Comparison of ENCODE assay signal across 9 cellular contexts in genomic region chr2:219252900-219253752, GRCh38. TPM values are rescaled to one million over a fixed set of nuclear protein-coding genes. Genes with fewer than 3 reads are reported as not detected.
DNase-seq lines count a peak whose midpoint lies in the region; ATAC-seq and TF ChIP-seq lines count a peak whose summit lies in the region.
"Had no signal": no experiment of that assay in that cellular context is flagged by ENCODE, and none has a peak within 500 bp of the region (broad histone marks: within the 10 kb centered on the region; RNA-seq: fewer than 3 reads in every experiment).

TSS of gene TUBA4B (plus strand) at chr2:219253243. CDS start at chr2:219253408, 165 bp downstream.

- H3K36me3 ChIP-seq in CD4-positive, CD25-positive, alpha-beta regulatory T cell (ENCODE audit: control insufficient read depth, insufficient read depth, low read length) = peaks cover 32% of the 10 kb centered on the region
- H3K36me3 ChIP-seq in KMS-11 (ENCODE audit: insufficient read depth) = no peaks in the 10 kb centered on the region
- H3K36me3 ChIP-seq in right lobe of liver = peaks cover 0 to 3% (median 0%) of the 10 kb centered on the region in 4 donors

- intact Hi-C loops in right lobe of liver (cut with DNase I) = no loop called here

- no peak for TF ChIP-seq POLR2A in right lobe of liver (IDR thresholded peaks at IDR 0.05)

- peak within 1 kb of the TSS; percentile 93 for H3K27ac ChIP-seq in CD4-positive, CD25-positive, alpha-beta regulatory T cell (ENCODE audit: insufficient read depth, low read length, poor library complexity, severe bottlenecking)
- peak within 1 kb of the TSS; percentile 56 for H3K27ac ChIP-seq in KMS-11
- H3K27ac ChIP-seq in VCaP = peak within 1 kb of the TSS; percentile 99
- peak within 1 kb of the TSS; percentile 76 to 92 for H3K27ac ChIP-seq in coronary artery
- peak within 1 kb of the TSS; percentile 61 to 79 (median 63) for H3K27ac ChIP-seq in right lobe of liver

- H3K79me2 ChIP-seq in KMS-11 (ENCODE audit: insufficient read depth, low read depth) = peaks cover 6% of the 10 kb centered on the region; the same call in 1 of the 2 replicates

- peaks cover 31% of the 10 kb centered on the region for H3K36me3 Mint-ChIP-seq in CD4-positive, CD25-positive, alpha-beta regulatory T cell

- peak within 1 kb of the TSS; percentile 94 for H3K4me3 ChIP-seq in CD4-positive, CD25-positive, alpha-beta regulatory T cell (ENCODE audit: low read depth, low read length)
- peak within 1 kb of the TSS; percentile 80 for H3K4me3 ChIP-seq in KMS-11 (IDR thresholded peaks at IDR 0.05; ENCODE audit: insufficient read depth, low read depth, low read length)
- H3K4me3 ChIP-seq in coronary artery = peak within 1 kb of the TSS; percentile 87
- peak within 1 kb of the TSS; percentile 56 to 69 (median 67) for H3K4me3 ChIP-seq in right lobe of liver

- peaks cover 51% of the 10 kb centered on the region for H3K4me1 ChIP-seq in CD4-positive, CD25-positive, alpha-beta regulatory T cell (ENCODE audit: control insufficient read depth, insufficient read depth, low read length, poor library complexity, severe bottlenecking)
- H3K4me1 ChIP-seq in KMS-11 (ENCODE audit: low read depth, poor library complexity, severe bottlenecking) = peaks cover 22% of the 10 kb centered on the region
- H3K4me1 ChIP-seq in right lobe of liver = peaks cover 0 to 33% (median 17%) of the 10 kb centered on the region in 4 donors

- H3K4me3 Mint-ChIP-seq in CD4-positive, CD25-positive, alpha-beta regulatory T cell = peak within 1 kb of the TSS; percentile 96 to 100 (median 98)

- no peaks in the 10 kb centered on the region for H3K9me3 ChIP-seq in CD4-positive, CD25-positive, alpha-beta regulatory T cell (ENCODE audit: control insufficient read depth in 2 of 2, low read length in 2 of 2)
- no peaks in the 10 kb centered on the region for H3K9me3 ChIP-seq in right lobe of liver

- peaks cover 10% of the 10 kb centered on the region for H3K27me3 Mint-ChIP-seq in CD4-positive, CD25-positive, alpha-beta regulatory T cell

- H3K4me1 Mint-ChIP-seq in CD4-positive, CD25-positive, alpha-beta regulatory T cell = peaks cover 11 to 59% (median 44%) of the 10 kb centered on the region in 4 donors

- peak within 1 kb of the TSS; percentile 85 for H3K4me2 ChIP-seq in KMS-11

- H3K9ac ChIP-seq in KMS-11 = peak within 1 kb of the TSS; percentile 77

- 12% methylated on average over 29 of the region's 49 CpGs for WGBS in right lobe of liver (ENCODE audit: insufficient coverage, low coverage, low lambda C conversion rate, missing lambda C conversion rate)

- no peaks in the 10 kb centered on the region for H3K27me3 ChIP-seq in CD4-positive, CD25-positive, alpha-beta regulatory T cell (ENCODE audit: control insufficient read depth, insufficient read depth, low read length)
- H3K27me3 ChIP-seq in KMS-11 (ENCODE audit: insufficient read depth, low read depth) = peaks cover 22% of the 10 kb centered on the region; the same call in 1 of the 2 replicates
- no peaks in the 10 kb centered on the region for H3K27me3 ChIP-seq in right lobe of liver

- peak; percentile 26 to 37 for ATAC-seq in CD4-positive, CD25-positive, alpha-beta regulatory T cell (ENCODE audit: low read depth in 2 of 2)
- peak; percentile 4 for ATAC-seq in GM19397 (IDR thresholded peaks at IDR 0.05; ENCODE audit: unreplicated experiment)
- ATAC-seq in right lobe of liver = peak; percentile 1 to 7 (median 3)

- H3K9me3 Mint-ChIP-seq in CD4-positive, CD25-positive, alpha-beta regulatory T cell = peaks cover 0 to 2% (median 0%) of the 10 kb centered on the region in 7 donors

- no peaks in the 10 kb centered on the region for H4K20me1 ChIP-seq in KMS-11 (ENCODE audit: insufficient read depth)

- DNase-seq in CD4-positive, CD25-positive, alpha-beta regulatory T cell = peak; percentile 37 to 78 (median 51)
- DNase-seq in coronary artery (ENCODE audit: low spot score) (peak; percentile 84), right lobe of liver (peak in 2 of 3 donors; percentile 44 to 64), hippocampal formation (lab: John Stamatoyannopoulos, UW) (no peak)
- peak; percentile 65 for DNase-seq in stimulated activated CD8-positive, alpha-beta memory T cell treated with anti-CD3 and anti-CD28 coated beads, Interleukin-4, amount 100 ng/mL, for 48 hours

- TF ChIP-seq CTCF in KMS-11 (conservative IDR thresholded peaks at IDR 0.05; ENCODE audit: low read depth, low read length) (no peak), VCaP (conservative IDR thresholded peaks at IDR 0.05) (no peak), coronary artery (IDR thresholded peaks at IDR 0.05) (no peak), right lobe of liver (IDR thresholded peaks at IDR 0.05) (no peak)

- peak within 1 kb of the TSS; percentile 91 for H2AFZ ChIP-seq in KMS-11 (ENCODE audit: low read depth)

- H3K27ac Mint-ChIP-seq in CD4-positive, CD25-positive, alpha-beta regulatory T cell = peak within 1 kb of the TSS; percentile 87 to 98 (median 97)

RNA-seq across cellular contexts. Expression of gene TUBA4B, which starts in this region (rescaled TPM):
- total RNA-seq in CD4-positive, CD25-positive, alpha-beta regulatory T cell = not detected
- not detected for polyA plus RNA-seq in CD4-positive, CD25-positive, alpha-beta regulatory T cell
- total RNA-seq in right lobe of liver = 1 to 10 TPM in 1 of 6 experiments, under 1 TPM in 3, not detected in 2; 0.27 to 2.0 (median 0.57) TPM
- total RNA-seq: NCI-H460 had no signal

Comparison
In these comparisons a context has a peak if more than half of its experiments do, and no peak if none do; other contexts are left out.
1. Peak in DNase-seq, ATAC-seq, H3K4me3 ChIP-seq and H3K27ac ChIP-seq in CD4-positive, CD25-positive, alpha-beta regulatory T cell; RNA of the gene not detected or under 1 TPM.
2. DNase-seq: peak in coronary artery (single experiment), right lobe of liver (2 of 3) and stimulated activated CD8-positive, alpha-beta memory T cell treated with anti-CD3 and anti-CD28 coated beads, Interleukin-4, amount 100 ng/mL, for 48 hours (single experiment); none in hippocampal formation (0 of 2).
3. Peak in every context shown above with its lines, with median percentiles within 50 percentile points of each other: ATAC-seq, H3K27ac ChIP-seq and H3K4me3 ChIP-seq.